In the genomic region with DNA sequence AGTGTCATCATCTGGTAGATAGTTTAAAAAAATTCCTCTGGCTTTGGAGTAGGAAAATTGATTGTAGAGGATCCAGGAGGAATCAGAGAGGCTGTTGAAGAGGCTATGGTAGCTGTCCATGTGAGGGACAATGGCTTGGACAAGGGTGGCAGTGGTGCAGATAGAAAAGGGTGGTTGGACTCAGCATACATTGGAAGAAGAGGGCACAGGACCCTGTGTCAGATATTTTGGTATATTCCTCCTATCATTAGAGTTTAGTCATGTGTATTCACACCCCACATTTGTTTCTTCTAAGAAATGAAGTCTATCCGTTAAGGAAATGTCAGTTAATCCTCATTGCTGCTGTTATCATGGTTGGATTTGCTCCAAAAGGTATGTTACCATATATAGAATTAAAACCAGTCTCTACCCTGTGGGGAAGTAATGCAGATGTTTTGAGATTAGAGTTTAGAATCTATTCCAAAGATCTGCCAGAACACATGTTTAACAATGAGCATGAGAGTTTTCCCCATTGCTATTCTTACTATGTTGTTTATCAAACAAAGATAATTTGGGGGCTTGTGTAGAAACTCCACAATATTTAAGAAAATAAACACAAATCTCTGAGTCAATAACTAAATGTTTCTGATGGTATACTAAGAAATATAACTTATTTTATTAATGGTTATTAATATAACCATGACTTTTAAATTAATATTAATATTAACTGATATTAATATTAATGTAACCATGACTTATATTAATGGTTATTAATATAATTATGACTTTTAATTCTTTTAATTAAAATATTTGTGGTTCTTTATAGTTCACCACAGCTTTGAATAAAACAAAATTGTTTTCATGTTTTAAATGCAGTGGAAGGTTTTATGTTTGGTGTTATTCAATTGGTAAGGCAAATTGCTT, we compare ENCODE assay signal across 21 cellular contexts.
DNase-seq lines count a peak whose midpoint lies in the region; ATAC-seq, FAIRE-seq and TF ChIP-seq lines count a peak whose summit lies in the region.
"Had no signal": no experiment of that assay in that cellular context is flagged by ENCODE, and none has a peak within 500 bp of the region (broad histone marks: within the 10 kb centered on the region; RNA-seq: fewer than 3 reads in every experiment).

No MANE protein-coding gene starts in this region.

- intact Hi-C loops in aorta (cut with DNase I) = no loop called here

- DNase-seq in GF-D8 (lab: John Stamatoyannopoulos, UW) = peak; percentile 28
- no peak for DNase-seq in SK-N-MC (ENCODE audit: low read depth, low spot score)
- DNase-seq in neural crest cell (ENCODE audit: low read depth, low spot score) = no peak
- DNase-seq in AG20443 (ENCODE audit: low spot score) = no peak
- no peak for DNase-seq in aorta
- DNase-seq: DMS 273 treated with DMSO at 0.1 percent for 48 hours, KG1, NCI-H1417 treated with DMSO at 0.1 percent for 48 hours, NCI-H2029, NCI-H2171 treated with DMSO at 0.1 percent for 48 hours, NCI-H446 treated with DMSO at 0.1 percent for 48 hours, NCI-H748 treated with DMSO at 0.1 percent for 48 hours, SJCRH30, T-cell had no signal

- TF ChIP-seq CTCF in neural crest cell (conservative IDR thresholded peaks at IDR 0.05) = no peak

- H3K27me3 ChIP-seq in aorta (ENCODE audit: control insufficient read depth in 1 of 2, insufficient read depth in 2 of 2, low read length in 1 of 2) = no peaks in the 10 kb centered on the region
- H3K27me3 ChIP-seq: SJCRH30 had no signal

- H3K4me3 Mint-ChIP-seq in neural crest cell = no peak overlapping the region
- H3K4me3 Mint-ChIP-seq: T-cell had no signal

- H3K9me3 Mint-ChIP-seq in neural crest cell = peaks cover 10% of the 10 kb centered on the region

- no peaks in the 10 kb centered on the region for H3K27me3 Mint-ChIP-seq in neural crest cell (ENCODE audit: low read depth)
- H3K27me3 Mint-ChIP-seq: T-cell had no signal

- H3K9me3 ChIP-seq in SK-N-MC (ENCODE audit: low read depth, low read length) (no peaks in the 10 kb centered on the region; the same call in 1 of the 2 replicates), aorta (ENCODE audit: control insufficient read depth, low read length) (no peaks in the 10 kb centered on the region)
- H3K9me3 ChIP-seq: HAP-1, SJCRH30 had no signal

- H3K27ac ChIP-seq in SK-N-MC (peak overlapping the region; percentile 97), aorta (ENCODE audit: low read depth in 1 of 2, low read length in 2 of 2) (no peak overlapping the region)
- H3K27ac ChIP-seq: HL-60, RWPE1, SJCRH30 had no signal

- peaks cover 0 to 9% of the 10 kb centered on the region in 2 donors for H3K4me1 ChIP-seq in aorta (ENCODE audit: control insufficient read depth in 1 of 2, insufficient read depth in 2 of 2, low read length in 2 of 2)

- ATAC-seq in GM21528 (IDR thresholded peaks at IDR 0.05; ENCODE audit: low FRiP score, unreplicated experiment) = no peak
- ATAC-seq in aorta (ENCODE audit: low FRiP score) = no peak
- ATAC-seq in HG03571 (IDR thresholded peaks at IDR 0.05; ENCODE audit: unreplicated experiment) = no peak
- ATAC-seq: T-cell had no signal

- H3K4me1 Mint-ChIP-seq in neural crest cell = peaks cover 43% of the 10 kb centered on the region

- H3K36me3 ChIP-seq in SK-N-MC (ENCODE audit: insufficient read depth, low read length) (no peaks in the 10 kb centered on the region), aorta (ENCODE audit: control insufficient read depth in 1 of 2, insufficient read depth in 2 of 2, low read length in 1 of 2) (no peaks in the 10 kb centered on the region)
- H3K36me3 ChIP-seq: HAP-1, SJCRH30 had no signal

- peak overlapping the region; percentile 67 for H3K9ac ChIP-seq in SK-N-MC (ENCODE audit: insufficient read length)

- H3K36me3 Mint-ChIP-seq in neural crest cell (ENCODE audit: low read depth) = peaks cover 11% of the 10 kb centered on the region

- WGBS in aorta, 2 donors = 78 to 79% methylated on average over 1 of the region's 1 CpG

- H3K4me3 ChIP-seq in SK-N-MC (peak overlapping the region; percentile 70; the same call in 1 of the 2 replicates), aorta (ENCODE audit: low read length in 2 of 2) (no peak overlapping the region)
- H3K4me3 ChIP-seq: HAP-1, SJCRH30 had no signal

- peak; percentile 78 for FAIRE-seq in colon (lab: Jason Lieb, UNC)
- FAIRE-seq: HTR-8/SVneo had no signal

- peak overlapping the region; percentile 73 for H3K27ac Mint-ChIP-seq in neural crest cell (ENCODE audit: unreplicated experiment)
